ENCODE assay signal across 14 cellular contexts in genomic region chr11:123330948-123331347, GRCh38.
"Had no signal": no experiment of that assay in that cellular context is flagged by ENCODE, and none has a peak within 500 bp of the region (broad histone marks: within the 10 kb centered on the region; RNA-seq: fewer than 3 reads in every experiment).

No MANE protein-coding gene starts in this region.

- FAIRE-seq: TTC549 had no signal

- H3K4me3 Mint-ChIP-seq: activated naive CD4-positive, alpha-beta T cell treated with anti-CD3 and anti-CD28 coated beads, Interleukin-2, amount 10 ng/mL, durations not matched to agents 7 days and 5 days; natural killer cell; T-helper 17 cell had no signal

- H3K27ac ChIP-seq: sigmoid colon had no signal

- H3K4me1 Mint-ChIP-seq: activated naive CD4-positive, alpha-beta T cell treated with anti-CD3 and anti-CD28 coated beads, Interleukin-2, amount 10 ng/mL, durations not matched to agents 7 days and 5 days; natural killer cell; T-helper 17 cell had no signal

- ATAC-seq: natural killer cell; stimulated activated naive CD8-positive, alpha-beta T cell treated with anti-CD3 and anti-CD28 coated beads, Interleukin-15, Interleukin-2, amounts not matched to agents 100 U/mL and 50 U/mL, for 24 hours; T-helper 17 cell had no signal

- H3K9me3 ChIP-seq: prostate gland had no signal

- H3K9me3 Mint-ChIP-seq: natural killer cell had no signal

- H3K36me3 Mint-ChIP-seq: activated naive CD4-positive, alpha-beta T cell treated with anti-CD3 and anti-CD28 coated beads, Interleukin-2, amount 10 ng/mL, durations not matched to agents 7 days and 5 days; natural killer cell had no signal

- H3K27ac Mint-ChIP-seq: activated naive CD4-positive, alpha-beta T cell treated with anti-CD3 and anti-CD28 coated beads, Interleukin-2, amount 10 ng/mL, durations not matched to agents 7 days and 5 days; activated T-helper 2 cell treated with anti-CD3 and anti-CD28 coated beads, Interferon-gamma antibody, Interleukin-2, Interleukin-4, amounts not matched to agents 10 μg/mL and 5 μg/mL and 100 μg/mL, durations not matched to agents 14 hours and 24 hours and 36 hours; natural killer cell; T-helper 17 cell had no signal

- H3K27me3 ChIP-seq: sigmoid colon had no signal

- DNase-seq: activated CD4-positive, alpha-beta T cell treated with anti-CD3 and anti-CD28 coated beads, Interleukin-2, amount 50 U/mL, for 1 hour; activated CD4-positive, CD25-positive, alpha-beta regulatory T cell; activated naive CD4-positive, alpha-beta T cell treated with anti-CD3 and anti-CD28 coated beads, Interleukin-2, amount 10 ng/mL, durations not matched to agents 7 days and 5 days; activated T-cell treated with anti-CD3 and anti-CD28 coated beads for 4 hours; cerebellar nuclear complex; natural killer cell; occipital lobe; sigmoid colon; stimulated activated CD4-positive, alpha-beta T cell treated with anti-CD3 and anti-CD28 coated beads, Interleukin-2, amount 100 ng/mL, for 48 hours; stimulated activated naive CD8-positive, alpha-beta T cell treated with anti-CD3 and anti-CD28 coated beads, Interleukin-15, Interleukin-2, amounts not matched to agents 100 U/mL and 50 U/mL, for 24 hours; T-helper 17 cell had no signal

- H3K4me1 ChIP-seq: prostate gland, sigmoid colon had no signal

- H3K4me3 ChIP-seq: prostate gland, sigmoid colon had no signal

- H3K36me3 ChIP-seq: prostate gland, sigmoid colon had no signal
